Comparison of ENCODE assay signal across 17 cellular contexts in genomic region chr1:202241376-202242079, GRCh38. TPM values are rescaled to one million over a fixed set of nuclear protein-coding genes. Genes with fewer than 3 reads are reported as not detected.
A peak's percentile ranks its signal among the peaks of the same experiment; 100 is the strongest.
DNase-seq lines count a peak whose midpoint lies in the region; ATAC-seq and TF ChIP-seq lines count a peak whose summit lies in the region.
"Had no signal": no experiment of that assay in that cellular context is flagged by ENCODE, and none has a peak within 500 bp of the region (broad histone marks: within the 10 kb centered on the region; RNA-seq: fewer than 3 reads in every experiment).

No MANE protein-coding gene starts in this region.

- no peaks in the 10 kb centered on the region for H3K27me3 ChIP-seq in PC-3 (ENCODE audit: low read length)

- intact Hi-C loops in PC-3 (cut with micrococcal nuclease) = no loop called here

- no peak overlapping the region for H2AFZ ChIP-seq in PC-3 (ENCODE audit: low read length)

- BruUV-seq in PC-3 (replicated peaks; lab: Mats Ljungman, UMichigan) = no TSS peak

- DNase-seq in Daoy (ENCODE audit: low read depth) (peak; percentile 51), PC-3 (peak; percentile 66), pons (ENCODE audit: low spot score) (peak; percentile 3), foreskin fibroblast (no peak), Kasumi-1 (lab: John Stamatoyannopoulos, UW) (no peak), NCI-H2107 treated with DMSO at 0.1 percent for 48 hours (lab: John Stamatoyannopoulos, UW; ENCODE audit: unreplicated experiment) (no peak)
- DNase-seq in effector memory CD8-positive, alpha-beta T cell = no peak
- DNase-seq: amniotic stem cell, C1 segment of cervical spinal cord, DND-41, NCI-H1436, SHP77 treated with DMSO at 0.1 percent for 48 hours had no signal

- H3K4me1 ChIP-seq in PC-3 (ENCODE audit: insufficient read depth, low read length) = peaks cover 15% of the 10 kb centered on the region

- peak overlapping the region; percentile 45 to 59 for H3K27ac Mint-ChIP-seq in effector memory CD8-positive, alpha-beta T cell

- no peak overlapping the region for H3K9ac ChIP-seq in PC-3 (ENCODE audit: low read length)
- H3K9ac ChIP-seq: KMS-11 had no signal

- H3K4me2 ChIP-seq in PC-3 (ENCODE audit: low read length) = peak overlapping the region; percentile 50
- H3K4me2 ChIP-seq: KMS-11 had no signal

- H3K4me3 Mint-ChIP-seq in effector memory CD8-positive, alpha-beta T cell = no peak overlapping the region

- H3K27ac ChIP-seq in PC-3 (ENCODE audit: low read length) = no peak overlapping the region
- H3K27ac ChIP-seq: dorsolateral prefrontal cortex, KMS-11, neutrophil had no signal

- H3K79me2 ChIP-seq in PC-3 (ENCODE audit: low read length) = no peaks in the 10 kb centered on the region

- ATAC-seq in PC-3 = peak; percentile 61
- no peak for ATAC-seq in effector memory CD8-positive, alpha-beta T cell (replicated peaks)

- H3K9me2 ChIP-seq in PC-3 (replicated peaks; ENCODE audit: low read length) = no peaks in the 10 kb centered on the region

- POLR2A ChIA-PET in PC-3 (lab: Charles Lee; ENCODE audit: unreplicated experiment) = interaction anchor here (0.5 kb wide), 1 partner anchor 16 kb away, joined by 5 read pairs; no protein-coding TSS in a partner anchor

- H3K9me3 ChIP-seq in PC-3 (ENCODE audit: low read length) = no peaks in the 10 kb centered on the region
- H3K9me3 ChIP-seq: neutrophil had no signal

- CTCF ChIA-PET in PC-3 (lab: Charles Lee) = interaction anchor here (0.5 kb wide), 1 partner anchor 117 kb away, joined by 3 read pairs; no protein-coding TSS in a partner anchor

- no peaks in the 10 kb centered on the region for H3F3A ChIP-seq in PC-3 (ENCODE audit: low read length, unreplicated experiment)

- H3K36me3 ChIP-seq in PC-3 (ENCODE audit: low read depth, low read length) = no peaks in the 10 kb centered on the region
- H3K36me3 ChIP-seq: neutrophil had no signal

- H3K4me3 ChIP-seq in PC-3 (ENCODE audit: low read length) = no peak overlapping the region
- no peak overlapping the region for H3K4me3 ChIP-seq in foreskin fibroblast (ENCODE audit: low read depth in 1 of 2, low read length in 2 of 2)
- H3K4me3 ChIP-seq: dorsolateral prefrontal cortex had no signal

- H3K36me3 Mint-ChIP-seq in effector memory CD8-positive, alpha-beta T cell (ENCODE audit: insufficient read depth) = peaks cover 7% of the 10 kb centered on the region

- H3K27me3 Mint-ChIP-seq in effector memory CD8-positive, alpha-beta T cell = peaks cover 0 to 26% of the 10 kb centered on the region in 2 donors

- no peaks in the 10 kb centered on the region for H3K9me3 Mint-ChIP-seq in effector memory CD8-positive, alpha-beta T cell

- TF ChIP-seq CTCF in PC-3 (conservative IDR thresholded peaks at IDR 0.05; ENCODE audit: low read depth, low read length) = no peak
- no peak for TF ChIP-seq CTCF in foreskin fibroblast (IDR thresholded peaks at IDR 0.05; ENCODE audit: low read depth, low read length)

- no peaks in the 10 kb centered on the region for H4K20me1 ChIP-seq in PC-3 (ENCODE audit: low read length)

- H3K4me1 Mint-ChIP-seq in effector memory CD8-positive, alpha-beta T cell (ENCODE audit: low read depth in 2 of 2) = peaks cover under 1 to 4% of the 10 kb centered on the region in 2 donors

RNA-seq across cellular contexts. Expression of gene LGR6, which starts 47.9 kb away (rescaled TPM):
- 0.23 and 1.2 TPM in 2 replicates for total RNA-seq in Daoy (2014; rRNA removed; shearing (Covaris generic))
- 0.23 and 0.26 TPM in 2 replicates for total RNA-seq in PC-3 (2014; rRNA removed)
- total RNA-seq: fibroblast of lung, lung microvascular endothelial cell had no signal

Comparison
In these comparisons a context has a peak if more than half of its experiments do, and no peak if none do; other contexts are left out.
1. DNase-seq: peak in Daoy (single experiment), PC-3 (single experiment) and pons (single experiment); none in effector memory CD8-positive, alpha-beta T cell (0 of 3), foreskin fibroblast (0 of 2), Kasumi-1 (0 of 2) and NCI-H2107 treated with DMSO at 0.1 percent for 48 hours (single experiment).